In the genomic region with DNA sequence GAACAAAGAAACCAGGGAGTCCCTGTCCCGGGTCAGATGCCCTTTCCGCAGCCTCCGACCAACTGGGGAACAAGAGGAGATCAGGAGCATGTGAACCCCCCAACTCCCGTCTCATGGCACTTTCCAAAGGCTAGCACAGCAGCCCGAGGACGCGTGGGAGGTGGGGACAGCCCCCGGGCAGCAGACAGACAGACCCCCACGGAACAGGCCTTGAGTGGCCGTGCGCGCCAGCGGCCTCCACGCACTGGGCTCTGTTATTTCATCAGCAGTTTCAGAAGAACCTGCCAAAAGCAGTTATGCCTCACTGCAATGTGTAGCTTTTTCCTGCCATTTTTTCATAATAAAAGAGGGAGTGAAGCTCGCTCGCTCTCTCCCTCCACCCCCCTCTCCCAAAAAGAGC, we compare ENCODE assay signal across 9 cellular contexts. TPM values are rescaled to one million over a fixed set of nuclear protein-coding genes. Genes with fewer than 3 reads are reported as not detected.
DNase-seq lines count a peak whose midpoint lies in the region; ATAC-seq, FAIRE-seq and TF ChIP-seq lines count a peak whose summit lies in the region.
"Had no signal": no experiment of that assay in that cellular context is flagged by ENCODE, and none has a peak within 500 bp of the region (broad histone marks: within the 10 kb centered on the region; RNA-seq: fewer than 3 reads in every experiment).

No MANE protein-coding gene starts in this region.

- no peak for DNase-seq in H7
- peak; percentile 7 for DNase-seq in amniotic epithelial cell (ENCODE audit: low read depth)
- no peak for DNase-seq in iPS DF 6.9 (ENCODE audit: low read depth, low spot score)
- no peak for DNase-seq in spleen
- no peak for DNase-seq in EL
- no peak for DNase-seq in GM19239 (ENCODE audit: insufficient read length, low spot score)

- no peak for TF ChIP-seq CTCF in spleen (IDR thresholded peaks at IDR 0.05 in 8 of 11, conservative IDR thresholded peaks at IDR 0.05 in 3 of 11)

- no peak for FAIRE-seq in GM19239 (lab: Jason Lieb, UNC)
- FAIRE-seq: colon had no signal

- H3K27ac ChIP-seq in iPS DF 6.9 (ENCODE audit: low read length): no peak overlapping the region
- H3K27ac ChIP-seq in spleen: no peak overlapping the region
- H3K27ac ChIP-seq: SJSA1 had no signal

- H3K36me3 ChIP-seq in H7 (replicated peaks; ENCODE audit: control insufficient read depth, insufficient read depth, low read length) (no peaks in the 10 kb centered on the region), iPS DF 6.9 (ENCODE audit: control insufficient read depth, insufficient read depth, low read length) (no peaks in the 10 kb centered on the region), spleen (no peaks in the 10 kb centered on the region)
- H3K36me3 ChIP-seq: SJSA1 had no signal

- TF ChIP-seq POLR2A in spleen (IDR thresholded peaks at IDR 0.05): no peak

- H3K27me3 ChIP-seq in H7 (ENCODE audit: control insufficient read depth, insufficient read depth, low read length) (peaks cover 6% of the 10 kb centered on the region), iPS DF 6.9 (ENCODE audit: control insufficient read depth, insufficient read depth, low read length) (no peaks in the 10 kb centered on the region; the same call in 1 of the 2 replicates), spleen (replicated peaks in 1 of 7) (peaks cover 0 to 34% (median 26%) of the 10 kb centered on the region in 7 donors)
- H3K27me3 ChIP-seq: SJSA1 had no signal

- no peaks in the 10 kb centered on the region for H3K9me3 ChIP-seq in iPS DF 6.9 (ENCODE audit: control insufficient read depth, insufficient read depth, low read length)
- H3K9me3 ChIP-seq in spleen: no peaks in the 10 kb centered on the region
- H3K9me3 ChIP-seq: SJSA1 had no signal

- no CpG with 5 or more reads among the region's 16 CpGs for WGBS in iPS DF 6.9 (ENCODE audit: insufficient coverage, insufficient read length)
- WGBS in spleen, 5 donors: 1 to 44% (median 7%) methylated on average over 4 to 16 of the region's 16 CpGs

- no peak for ATAC-seq in HG03095 (IDR thresholded peaks at IDR 0.05; ENCODE audit: unreplicated experiment)

- H3K4me1 ChIP-seq in iPS DF 6.9 (ENCODE audit: control insufficient read depth, insufficient read depth, low read length) (peaks cover 3% of the 10 kb centered on the region), spleen (peaks cover 0 to 26% (median 20%) of the 10 kb centered on the region in 6 donors)

- intact Hi-C loops in spleen (cut with DNase I; ENCODE audit: low total_unique reads): no loop called here

- peak overlapping the region; percentile 62 for H3K4me3 ChIP-seq in H7 (ENCODE audit: insufficient read depth, low read depth, low read length)
- peak overlapping the region; percentile 61; the same call in 1 of the 2 replicates for H3K4me3 ChIP-seq in iPS DF 6.9 (ENCODE audit: low read length)
- H3K4me3 ChIP-seq in spleen: peak overlapping the region in 6 of 8 donors; percentile 8 to 60 (median 25)
- H3K4me3 ChIP-seq: SJSA1 had no signal

RNA-seq across cellular contexts. Expression of a gene that starts 0.3 kb away (rescaled TPM):
- total RNA-seq in H7 (2014; rRNA removed; shearing (Covaris generic)): 0.74 and 1.6 TPM in 2 replicates
- total RNA-seq in spleen: not detected
- polyA plus RNA-seq in spleen: not detected
- total RNA-seq: SJSA1 had no signal
